Comparison of ENCODE assay signal across 8 cellular contexts in genomic region chr7:19491821-19492452, GRCh38.
A peak's percentile ranks its signal among the peaks of the same experiment; 100 is the strongest.
DNase-seq lines count a peak whose midpoint lies in the region; ATAC-seq lines count a peak whose summit lies in the region.

No MANE protein-coding gene starts in this region.

- POLR2A ChIA-PET in activated CD4-positive, alpha-beta T cell treated with anti-CD3 and anti-CD28 coated beads for 36 hours (lab: Charles Lee) = no interaction called here

- no peaks in the 10 kb centered on the region for H3K4me1 Mint-ChIP-seq in activated CD4-positive, alpha-beta T cell treated with anti-CD3 and anti-CD28 coated beads for 36 hours

- DNase-seq in activated CD4-positive, alpha-beta T cell treated with anti-CD3 and anti-CD28 coated beads for 36 hours = peak; percentile 23
- no peak for DNase-seq in activated CD4-positive, alpha-beta T cell treated with anti-CD3 and anti-CD28 coated beads for 1 hour
- DNase-seq in RPMI8226 (peak; percentile 54), germinal center (ENCODE audit: low spot score) (peak; percentile 9), cerebellar nuclear complex (lab: John Stamatoyannopoulos, UW) (no peak), HK-2 (ENCODE audit: unreplicated experiment) (no peak), ureter (ENCODE audit: low spot score) (no peak)

- H3K27me3 Mint-ChIP-seq in activated CD4-positive, alpha-beta T cell treated with anti-CD3 and anti-CD28 coated beads for 36 hours = no peaks in the 10 kb centered on the region

- no peak overlapping the region for H3K4me3 Mint-ChIP-seq in activated CD4-positive, alpha-beta T cell treated with anti-CD3 and anti-CD28 coated beads for 36 hours

- CTCF ChIA-PET in activated CD4-positive, alpha-beta T cell treated with anti-CD3 and anti-CD28 coated beads for 36 hours (lab: Charles Lee) = interaction anchor here (0.6 to 1.8 kb wide), 6 partner anchors 13 to 1139 kb away, joined by 3 to 5 read pairs (median 3); no protein-coding TSS in a partner anchor

- intact Hi-C loops in activated CD4-positive, alpha-beta T cell treated with anti-CD3 and anti-CD28 coated beads for 36 hours (cut with DNase I, micrococcal nuclease) = no loop called here

- H3K27ac Mint-ChIP-seq in activated CD4-positive, alpha-beta T cell treated with anti-CD3 and anti-CD28 coated beads for 36 hours = no peak overlapping the region

- no peak for ATAC-seq in activated CD4-positive, alpha-beta T cell treated with anti-CD3 and anti-CD28 coated beads for 36 hours
- peak; percentile 63 for ATAC-seq in HG02943 (IDR thresholded peaks at IDR 0.05; ENCODE audit: low read depth, unreplicated experiment)

- H3K9me3 Mint-ChIP-seq in activated CD4-positive, alpha-beta T cell treated with anti-CD3 and anti-CD28 coated beads for 36 hours (ENCODE audit: low read depth) = no peaks in the 10 kb centered on the region

- no peaks in the 10 kb centered on the region for H3K36me3 Mint-ChIP-seq in activated CD4-positive, alpha-beta T cell treated with anti-CD3 and anti-CD28 coated beads for 36 hours (ENCODE audit: low read depth)

Comparison
In these comparisons a context has a peak if more than half of its experiments do, and no peak if none do; other contexts are left out.
1. DNase-seq: peak in activated CD4-positive, alpha-beta T cell treated with anti-CD3 and anti-CD28 coated beads for 36 hours (single experiment), RPMI8226 (single experiment) and germinal center (single experiment); none in activated CD4-positive, alpha-beta T cell treated with anti-CD3 and anti-CD28 coated beads for 1 hour (single experiment), cerebellar nuclear complex (0 of 2), HK-2 (single experiment) and ureter (single experiment).